Comparison of ENCODE assay signal across 25 cellular contexts in the genomic region with DNA sequence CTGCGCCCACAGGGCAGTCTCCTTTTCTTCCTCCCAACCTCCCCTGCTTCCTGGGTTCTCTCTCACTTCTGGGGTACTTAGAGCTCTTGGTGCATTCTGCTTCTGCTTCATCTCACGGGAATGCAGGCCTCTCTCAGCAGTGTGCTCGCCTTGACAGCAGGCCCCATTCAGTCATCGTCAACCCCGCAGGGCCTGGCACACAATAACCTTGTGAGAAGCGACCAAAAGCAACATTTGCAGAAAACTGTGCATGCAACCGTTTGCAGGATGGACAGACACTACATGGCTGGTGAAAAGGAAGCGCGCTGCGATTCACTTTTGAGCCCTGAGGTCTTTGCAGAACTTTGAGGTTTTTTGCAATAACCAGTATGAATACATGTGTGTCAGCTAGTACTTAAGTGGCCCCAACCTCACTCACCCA. TPM values are rescaled to one million over a fixed set of nuclear protein-coding genes. Genes with fewer than 3 reads are reported as not detected.
DNase-seq lines count a peak whose midpoint lies in the region; ATAC-seq, FAIRE-seq and TF ChIP-seq lines count a peak whose summit lies in the region.
"Had no signal": no experiment of that assay in that cellular context is flagged by ENCODE, and none has a peak within 500 bp of the region (broad histone marks: within the 10 kb centered on the region; RNA-seq: fewer than 3 reads in every experiment).

No MANE protein-coding gene starts in this region.

- intact Hi-C loops in HepG2 (cut with micrococcal nuclease; ENCODE audit: unreplicated experiment) = no loop called here
- intact Hi-C loops in adrenal gland (cut with DNase I) = no loop called here

- H3K27me3 ChIP-seq in astrocyte (ENCODE audit: insufficient read depth, low read length) (no peaks in the 10 kb centered on the region), HepG2 (ENCODE audit: control insufficient read depth in 1 of 2, insufficient read depth in 2 of 2, low read length in 2 of 2) (no peaks in the 10 kb centered on the region), adrenal gland (no peaks in the 10 kb centered on the region)
- H3K27me3 ChIP-seq: body of pancreas had no signal

- peak; percentile 29 for ATAC-seq in activated CD8-positive, alpha-beta memory T cell treated with anti-CD3 and anti-CD28 coated beads, Interleukin-2, amount 10 ng/mL, durations not matched to agents 7 days and 5 days
- ATAC-seq in HepG2 (no peak), GM19351 (IDR thresholded peaks at IDR 0.05; ENCODE audit: unreplicated experiment) (no peak)
- ATAC-seq in stimulated activated effector memory CD8-positive, alpha-beta T cell treated with anti-CD3 and anti-CD28 coated beads, Interleukin-12 subunit alpha, Interleukin-12 subunit beta, amount 100 ng/mL, for 72 hours = peak; percentile 63
- ATAC-seq: body of pancreas, Right ventricle myocardium inferior, T-cell had no signal

- POLR2A ChIA-PET in HepG2 (lab: Yijun Ruan, JAX) = interaction anchor here (1.4 kb wide), 1 partner anchor 9 kb away, joined by 3 read pairs; a partner anchor contains a TSS

- no peaks in the 10 kb centered on the region for H3K9me3 Mint-ChIP-seq in activated CD8-positive, alpha-beta memory T cell treated with anti-CD3 and anti-CD28 coated beads, Interleukin-2, amount 10 ng/mL, durations not matched to agents 7 days and 5 days (ENCODE audit: low read depth)
- H3K9me3 Mint-ChIP-seq in astrocyte (ENCODE audit: unreplicated experiment) = no peaks in the 10 kb centered on the region
- H3K9me3 Mint-ChIP-seq in stimulated activated effector memory CD8-positive, alpha-beta T cell treated with anti-CD3 and anti-CD28 coated beads, Interleukin-12 subunit alpha, Interleukin-12 subunit beta, amount 100 ng/mL, for 72 hours = no peaks in the 10 kb centered on the region
- H3K9me3 Mint-ChIP-seq: T-cell had no signal

- H3K4me1 ChIP-seq in astrocyte (ENCODE audit: insufficient read depth, low read length) (peaks cover 14% of the 10 kb centered on the region), HepG2 (ENCODE audit: insufficient read depth, low read length) (peaks cover 67% of the 10 kb centered on the region), adrenal gland (replicated peaks in 1 of 2) (peaks cover 6 to 27% of the 10 kb centered on the region in 2 donors)

- H3K4me3 Mint-ChIP-seq in activated CD8-positive, alpha-beta memory T cell treated with anti-CD3 and anti-CD28 coated beads, Interleukin-2, amount 10 ng/mL, durations not matched to agents 7 days and 5 days = no peak overlapping the region
- no peak overlapping the region for H3K4me3 Mint-ChIP-seq in astrocyte (ENCODE audit: unreplicated experiment)
- H3K4me3 Mint-ChIP-seq in stimulated activated effector memory CD8-positive, alpha-beta T cell treated with anti-CD3 and anti-CD28 coated beads, Interleukin-12 subunit alpha, Interleukin-12 subunit beta, amount 100 ng/mL, for 72 hours = no peak overlapping the region
- H3K4me3 Mint-ChIP-seq: T-cell had no signal

- H3K36me3 ChIP-seq in astrocyte (ENCODE audit: insufficient read depth, low read length) (no peaks in the 10 kb centered on the region), HepG2 (replicated peaks in 1 of 2; ENCODE audit: control insufficient read depth in 1 of 2, insufficient read depth in 2 of 2, low read length in 2 of 2) (no peaks in the 10 kb centered on the region), adrenal gland (replicated peaks in 1 of 2) (no peaks in the 10 kb centered on the region)
- H3K36me3 ChIP-seq: left ventricle myocardium inferior had no signal

- H3K9ac ChIP-seq in astrocyte (ENCODE audit: low read length) (no peak overlapping the region), HepG2 (ENCODE audit: insufficient read depth, low read depth, low read length) (no peak overlapping the region)

- in situ Hi-C loops in HepG2 (cut with HindIII; ENCODE audit: extremely low pct_ligation_motif_present, low pct_unique_long_range_greater_than_20kb) = no loop called here

- no peaks in the 10 kb centered on the region for H3K36me3 Mint-ChIP-seq in activated CD8-positive, alpha-beta memory T cell treated with anti-CD3 and anti-CD28 coated beads, Interleukin-2, amount 10 ng/mL, durations not matched to agents 7 days and 5 days
- H3K36me3 Mint-ChIP-seq in astrocyte (ENCODE audit: low read depth, unreplicated experiment) = no peaks in the 10 kb centered on the region
- H3K36me3 Mint-ChIP-seq in stimulated activated effector memory CD8-positive, alpha-beta T cell treated with anti-CD3 and anti-CD28 coated beads, Interleukin-12 subunit alpha, Interleukin-12 subunit beta, amount 100 ng/mL, for 72 hours = peaks cover 2% of the 10 kb centered on the region
- H3K36me3 Mint-ChIP-seq: T-cell had no signal

- TF ChIP-seq RAD21 in HepG2 (CRISPR knock-in tag; IDR thresholded peaks at IDR 0.05) = no peak

- no peaks in the 10 kb centered on the region for H4K20me1 ChIP-seq in astrocyte (ENCODE audit: insufficient read depth, low read length)
- H4K20me1 ChIP-seq in HepG2 (ENCODE audit: insufficient read depth, low read length) = no peaks in the 10 kb centered on the region

- CTCF ChIA-PET in activated CD8-positive, alpha-beta memory T cell treated with anti-CD3 and anti-CD28 coated beads, Interleukin-2, amount 10 ng/mL, durations not matched to agents 7 days and 5 days (lab: Charles Lee) = interaction anchor here (0.6 to 1.4 kb wide), 3 partner anchors 13 to 109 kb away, joined by 3 to 5 read pairs (median 3); no protein-coding TSS in a partner anchor
- CTCF ChIA-PET in HepG2 (lab: Yijun Ruan, JAX; ENCODE audit: low intra/inter-chr PET ratio, low total read pairs) = no interaction called here

- H3K4me3 ChIP-seq in astrocyte (ENCODE audit: insufficient read depth, low read depth, low read length) (no peak overlapping the region), HepG2 (replicated peaks in 1 of 3; ENCODE audit: insufficient read depth in 1 of 3, low read depth in 2 of 3, low read length in 3 of 3) (no peak overlapping the region), adrenal gland (no peak overlapping the region)
- H3K4me3 ChIP-seq: body of pancreas, left ventricle myocardium inferior had no signal

- FAIRE-seq in astrocyte (lab: Jason Lieb, UNC) = no peak
- FAIRE-seq in HepG2 (lab: Jason Lieb, UNC) = no peak
- FAIRE-seq: GM12892, small intestine had no signal

- H3K27ac ChIP-seq in astrocyte (ENCODE audit: low read depth, low read length) (no peak overlapping the region), HepG2 (ENCODE audit: extremely low read length, insufficient read depth, low read length) (no peak overlapping the region), adrenal gland (no peak overlapping the region)
- H3K27ac ChIP-seq: left ventricle myocardium inferior had no signal

- no TSS peak for BruUV-seq in HepG2 (replicated peaks; lab: Mats Ljungman, UMichigan)

- no peaks in the 10 kb centered on the region for H3K79me2 ChIP-seq in astrocyte (ENCODE audit: insufficient read depth, low read length)
- no peaks in the 10 kb centered on the region for H3K79me2 ChIP-seq in HepG2 (ENCODE audit: insufficient read depth, low read length)

- H3K27me3 Mint-ChIP-seq in activated CD8-positive, alpha-beta memory T cell treated with anti-CD3 and anti-CD28 coated beads, Interleukin-2, amount 10 ng/mL, durations not matched to agents 7 days and 5 days = peaks cover 6% of the 10 kb centered on the region
- H3K27me3 Mint-ChIP-seq in astrocyte (ENCODE audit: low read depth, unreplicated experiment) = peaks cover 4% of the 10 kb centered on the region

- no peak for TF ChIP-seq CTCF in astrocyte (IDR thresholded peaks at IDR 0.05; ENCODE audit: insufficient read depth, low read depth, low read length)
- TF ChIP-seq CTCF in HepG2 (CRISPR knock-in tag; IDR thresholded peaks at IDR 0.05) = no peak
- no peak for TF ChIP-seq CTCF in adrenal gland (IDR thresholded peaks at IDR 0.05)

- H3K4me1 Mint-ChIP-seq in activated CD8-positive, alpha-beta memory T cell treated with anti-CD3 and anti-CD28 coated beads, Interleukin-2, amount 10 ng/mL, durations not matched to agents 7 days and 5 days = peaks cover 52% of the 10 kb centered on the region
- H3K4me1 Mint-ChIP-seq in astrocyte (ENCODE audit: low read depth, unreplicated experiment) = peaks cover 19% of the 10 kb centered on the region
- H3K4me1 Mint-ChIP-seq in stimulated activated effector memory CD8-positive, alpha-beta T cell treated with anti-CD3 and anti-CD28 coated beads, Interleukin-12 subunit alpha, Interleukin-12 subunit beta, amount 100 ng/mL, for 72 hours = peaks cover 50% of the 10 kb centered on the region

- peak overlapping the region; percentile 86 for H3K27ac Mint-ChIP-seq in activated CD8-positive, alpha-beta memory T cell treated with anti-CD3 and anti-CD28 coated beads, Interleukin-2, amount 10 ng/mL, durations not matched to agents 7 days and 5 days
- no peak overlapping the region for H3K27ac Mint-ChIP-seq in astrocyte (ENCODE audit: unreplicated experiment)
- H3K27ac Mint-ChIP-seq in stimulated activated effector memory CD8-positive, alpha-beta T cell treated with anti-CD3 and anti-CD28 coated beads, Interleukin-12 subunit alpha, Interleukin-12 subunit beta, amount 100 ng/mL, for 72 hours = no peak overlapping the region

- no peaks in the 10 kb centered on the region for H3K9me3 ChIP-seq in astrocyte (ENCODE audit: insufficient read depth, low read depth, low read length)
- no peaks in the 10 kb centered on the region for H3K9me3 ChIP-seq in HepG2 (ENCODE audit: low read length)
- no peaks in the 10 kb centered on the region for H3K9me3 ChIP-seq in adrenal gland (replicated peaks in 1 of 3)
- H3K9me3 ChIP-seq: body of pancreas, left ventricle myocardium inferior had no signal

- TF ChIP-seq EP300 in HepG2 (IDR thresholded peaks at IDR 0.05; ENCODE audit: low read depth in 2 of 2, low read length in 2 of 2) (no peak), HepG2 (CRISPR knock-in tag; IDR thresholded peaks at IDR 0.05; ENCODE audit: borderline replicate concordance) (no peak)

- TF ChIP-seq POLR2A in HepG2 (IDR thresholded peaks at IDR 0.05; ENCODE audit: insufficient read depth in 1 of 2, low read depth in 2 of 2, low read length in 2 of 2) (no peak), adrenal gland (IDR thresholded peaks at IDR 0.05) (no peak)

- H2AFZ ChIP-seq in astrocyte (ENCODE audit: low read depth, low read length) (peak overlapping the region; percentile 32), HepG2 (ENCODE audit: low read length) (peak overlapping the region; percentile 33)

- 74% methylated on average over 9 of the region's 10 CpGs for WGBS in HepG2 (ENCODE audit: low lambda C conversion rate)
- WGBS in adrenal gland, 4 donors = 77 to 87% (median 78%) methylated on average over 10 of the region's 10 CpGs

- DNase-seq in activated CD8-positive, alpha-beta memory T cell treated with anti-CD3 and anti-CD28 coated beads, Interleukin-2, amount 10 ng/mL, durations not matched to agents 7 days and 5 days = peak; percentile 62
- no peak for DNase-seq in activated CD8-positive, alpha-beta memory T cell treated with anti-CD3 and anti-CD28 coated beads for 24 hours
- DNase-seq in astrocyte (ENCODE audit: low read depth) (no peak), HepG2 (ENCODE audit: low spot score) (no peak), adrenal gland (no peak)
- DNase-seq in stimulated activated effector memory CD8-positive, alpha-beta T cell treated with anti-CD3 and anti-CD28 coated beads, Interleukin-12 subunit alpha, Interleukin-12 subunit beta, amount 100 ng/mL, for 72 hours (ENCODE audit: low spot score in 2 of 2) = peak in 1 of 2 donors; percentile 64
- no peak for DNase-seq in activated naive CD4-positive, alpha-beta T cell (lab: John Stamatoyannopoulos, UW)
- DNase-seq: 8988T; activated naive CD4-positive, alpha-beta T cell treated with anti-CD3 and anti-CD28 coated beads, Interleukin-2, amount 50 U/mL, for 16 hours; activated T-cell treated with anti-CD3 and anti-CD28 coated beads, Interleukin-2, amount 50 U/mL, for 1 hour; body of pancreas; erythroblast; left ventricle myocardium inferior; NCI-H1436 treated with DMSO at 0.1 percent for 48 hours; NCI-H2227 treated with DMSO at 0.1 percent for 48 hours; stimulated activated CD8-positive, alpha-beta memory T cell treated with anti-CD3 and anti-CD28 coated beads, Interleukin-4, amount 100 ng/mL, for 48 hours had no signal

- no peak overlapping the region for H3K4me2 ChIP-seq in astrocyte (ENCODE audit: low read length)
- no peak overlapping the region for H3K4me2 ChIP-seq in HepG2 (ENCODE audit: low read depth, low read length)

RNA-seq across cellular contexts. Expression of a gene that starts 2.6 kb away (rescaled TPM):
- total RNA-seq in activated CD8-positive, alpha-beta memory T cell treated with anti-CD3 and anti-CD28 coated beads, Interleukin-2, amount 10 ng/mL, durations not matched to agents 7 days and 5 days = 1 to 10 TPM; 3.9 to 5.4 TPM
- total RNA-seq in astrocyte = not detected in 2 replicates
- total RNA-seq in HepG2 (2016; rRNA removed; fragmentation: Illumina TruSeq; extraction: Trizol) = not detected in 2 replicates
- total RNA-seq in HepG2 (2016; cell fraction: cytosol; rRNA removed; fragmentation: Illumina TruSeq; extraction: Trizol; ENCODE audit: low read depth) = not detected in 2 replicates
- total RNA-seq in HepG2 (2016; cell fraction: insoluble cytoplasmic fraction; rRNA removed; fragmentation: Illumina TruSeq; extraction: Trizol) = not detected in 2 replicates
- not detected in 2 replicates for total RNA-seq in HepG2 (2016; cell fraction: membrane; rRNA removed; fragmentation: Illumina TruSeq; extraction: Trizol)
- not detected in 2 replicates for total RNA-seq in HepG2 (2016; cell fraction: nucleus; rRNA removed; fragmentation: Illumina TruSeq; extraction: Trizol)
- polyA plus RNA-seq in HepG2 (2011; rRNA removed) = 0.04 and 0.09 TPM in 2 replicates
- not detected in 2 replicates for polyA plus RNA-seq in HepG2 (2011; cell fraction: cytosol; rRNA removed)
- not detected in 2 replicates for polyA plus RNA-seq in HepG2 (2011; cell fraction: nucleus; rRNA removed)
- polyA plus RNA-seq in HepG2 (2012) = 0.20 TPM in 1 of 2 replicates, not detected in the other
- polyA plus RNA-seq in HepG2 (2016; cell fraction: cytosol; fragmentation: Illumina TruSeq; extraction: Trizol; ENCODE audit: low read depth) = not detected in 2 replicates
- not detected in 2 replicates for polyA plus RNA-seq in HepG2 (2016; cell fraction: insoluble cytoplasmic fraction; fragmentation: Illumina TruSeq; extraction: Trizol; ENCODE audit: low read depth)
- polyA plus RNA-seq in HepG2 (2016; cell fraction: membrane; fragmentation: Illumina TruSeq; extraction: Trizol; ENCODE audit: low read depth) = not detected in 2 replicates
- not detected in 2 replicates for polyA plus RNA-seq in HepG2 (2016; cell fraction: nucleus; fragmentation: Illumina TruSeq; extraction: Trizol; ENCODE audit: insufficient read depth, low read depth)
- 0.09 TPM in 1 of 2 replicates, not detected in the other for polyA minus RNA-seq in HepG2 (2011; rRNA and poly(A)+ RNA removed; ENCODE audit: low replicate concordance)
- not detected in 2 replicates for polyA minus RNA-seq in HepG2 (2011; cell fraction: cytosol; rRNA and poly(A)+ RNA removed)
- not detected in 2 replicates for polyA minus RNA-seq in HepG2 (2011; cell fraction: nucleus; rRNA and poly(A)+ RNA removed)
- total RNA-seq in adrenal gland = under 1 TPM in 1 of 8 donors, not detected in 7; 0.21 TPM
- under 1 TPM; 0.10 to 0.48 (median 0.35) TPM for polyA plus RNA-seq in adrenal gland
- total RNA-seq: body of pancreas, dermis microvascular lymphatic vessel endothelial cell, left ventricle myocardium inferior, posterior vena cava, Right ventricle myocardium inferior, temporal lobe had no signal
- polyA plus RNA-seq: BJ had no signal

RNA-seq across cellular contexts. Expression of a gene that starts 9.5 kb away (rescaled TPM):
- under 1 TPM in 1 of 2 experiments, not detected in 1; 0.12 TPM for total RNA-seq in activated CD8-positive, alpha-beta memory T cell treated with anti-CD3 and anti-CD28 coated beads, Interleukin-2, amount 10 ng/mL, durations not matched to agents 7 days and 5 days
- total RNA-seq in astrocyte (0.68 and 0.70 TPM in 2 replicates), HepG2 (2016; rRNA removed; fragmentation: Illumina TruSeq; extraction: Trizol) (46.4 and 65.0 TPM in 2 replicates), adrenal gland (1 to 10 TPM; 1.8 to 7.5 (median 3.6) TPM)
- total RNA-seq in HepG2 (2016; cell fraction: cytosol; rRNA removed; fragmentation: Illumina TruSeq; extraction: Trizol; ENCODE audit: low read depth) = 5.9 and 8.7 TPM in 2 replicates
- 46.0 and 60.4 TPM in 2 replicates for total RNA-seq in HepG2 (2016; cell fraction: insoluble cytoplasmic fraction; rRNA removed; fragmentation: Illumina TruSeq; extraction: Trizol)
- total RNA-seq in HepG2 (2016; cell fraction: membrane; rRNA removed; fragmentation: Illumina TruSeq; extraction: Trizol) = 13.2 and 14.5 TPM in 2 replicates
- 33.5 and 36.3 TPM in 2 replicates for total RNA-seq in HepG2 (2016; cell fraction: nucleus; rRNA removed; fragmentation: Illumina TruSeq; extraction: Trizol)
- polyA plus RNA-seq in HepG2 (2011; rRNA removed) (14.9 and 16.2 TPM in 2 replicates), adrenal gland (1 to 10 TPM; 3.4 to 3.9 (median 3.5) TPM)
- 8.0 and 13.5 TPM in 2 replicates for polyA plus RNA-seq in HepG2 (2011; cell fraction: cytosol; rRNA removed)
- polyA plus RNA-seq in HepG2 (2011; cell fraction: nucleus; rRNA removed) = 12.7 and 23.2 TPM in 2 replicates
- 45.2 and 96.7 TPM in 2 replicates for polyA plus RNA-seq in HepG2 (2012)
- polyA plus RNA-seq in HepG2 (2016; cell fraction: cytosol; fragmentation: Illumina TruSeq; extraction: Trizol; ENCODE audit: low read depth) = 5.2 and 5.6 TPM in 2 replicates
- polyA plus RNA-seq in HepG2 (2016; cell fraction: insoluble cytoplasmic fraction; fragmentation: Illumina TruSeq; extraction: Trizol; ENCODE audit: low read depth) = 58.1 and 59.2 TPM in 2 replicates
- polyA plus RNA-seq in HepG2 (2016; cell fraction: membrane; fragmentation: Illumina TruSeq; extraction: Trizol; ENCODE audit: low read depth) = 7.9 and 8.6 TPM in 2 replicates
- 46.8 and 47.0 TPM in 2 replicates for polyA plus RNA-seq in HepG2 (2016; cell fraction: nucleus; fragmentation: Illumina TruSeq; extraction: Trizol; ENCODE audit: insufficient read depth, low read depth)
- 0.30 and 3.5 TPM in 2 replicates for polyA minus RNA-seq in HepG2 (2011; rRNA and poly(A)+ RNA removed; ENCODE audit: low replicate concordance)
- polyA minus RNA-seq in HepG2 (2011; cell fraction: cytosol; rRNA and poly(A)+ RNA removed) = 7.9 and 8.2 TPM in 2 replicates
- polyA minus RNA-seq in HepG2 (2011; cell fraction: nucleus; rRNA and poly(A)+ RNA removed) = 12.7 and 19.3 TPM in 2 replicates
- total RNA-seq: dermis microvascular lymphatic vessel endothelial cell had no signal

Comparison
In these comparisons a context has a peak if more than half of its experiments do, and no peak if none do; other contexts are left out.
1. ATAC-seq: peak in activated CD8-positive, alpha-beta memory T cell treated with anti-CD3 and anti-CD28 coated beads, Interleukin-2, amount 10 ng/mL, durations not matched to agents 7 days and 5 days (single experiment) and stimulated activated effector memory CD8-positive, alpha-beta T cell treated with anti-CD3 and anti-CD28 coated beads, Interleukin-12 subunit alpha, Interleukin-12 subunit beta, amount 100 ng/mL, for 72 hours (single experiment); none in HepG2 (single experiment) and GM19351 (single experiment).